28 cellular contexts compared by ENCODE assay signal in genomic region chr3:17176757-17177156, GRCh38.
DNase-seq lines count a peak whose midpoint lies in the region; ATAC-seq and TF ChIP-seq lines count a peak whose summit lies in the region.
"Had no signal": no experiment of that assay in that cellular context is flagged by ENCODE, and none has a peak within 500 bp of the region (broad histone marks: within the 10 kb centered on the region; RNA-seq: fewer than 3 reads in every experiment).

No MANE protein-coding gene starts in this region.

- peaks cover 7% of the 10 kb centered on the region; the same call in 1 of the 2 replicates for H3K36me3 ChIP-seq in Loucy (ENCODE audit: insufficient read depth, low read length)

- H3K4me2 ChIP-seq in Loucy (ENCODE audit: low read depth, low read length, poor library complexity, severe bottlenecking) = no peak overlapping the region
- H3K4me2 ChIP-seq: hepatocyte, PC-9 had no signal

- H3K27me3 Mint-ChIP-seq in brain = no peaks in the 10 kb centered on the region
- H3K27me3 Mint-ChIP-seq in effector memory CD8-positive, alpha-beta T cell = no peaks in the 10 kb centered on the region
- H3K27me3 Mint-ChIP-seq: activated CD4-positive, alpha-beta memory T cell treated with anti-CD3 and anti-CD28 coated beads for 36 hours; activated naive CD8-positive, alpha-beta T cell had no signal

- H3K9ac ChIP-seq in Loucy (ENCODE audit: low read depth, low read length, poor library complexity, severe bottlenecking) = no peak overlapping the region

- no peaks in the 10 kb centered on the region for H3K9me3 Mint-ChIP-seq in brain
- H3K9me3 Mint-ChIP-seq in effector memory CD8-positive, alpha-beta T cell = no peaks in the 10 kb centered on the region
- H3K9me3 Mint-ChIP-seq: activated CD4-positive, alpha-beta memory T cell treated with anti-CD3 and anti-CD28 coated beads for 36 hours; activated T-helper 2 cell treated with anti-CD3 and anti-CD28 coated beads, Interferon-gamma antibody, Interleukin-2, Interleukin-4, amounts not matched to agents 10 μg/mL and 5 μg/mL and 100 μg/mL, durations not matched to agents 14 hours and 24 hours and 36 hours; immature natural killer cell; natural killer cell had no signal

- TF ChIP-seq CTCF in GM12872 (IDR thresholded peaks at IDR 0.05; ENCODE audit: insufficient read depth, low read depth, low read length) = peak; percentile 23; the same call in 1 of the 3 replicates
- peak; percentile 36 for TF ChIP-seq CTCF in Loucy (conservative IDR thresholded peaks at IDR 0.05; ENCODE audit: low read length)
- no peak for TF ChIP-seq CTCF in brain (conservative IDR thresholded peaks at IDR 0.05)
- peak; percentile 13 for TF ChIP-seq CTCF in retinal pigment epithelial cell (conservative IDR thresholded peaks at IDR 0.05; ENCODE audit: low read depth, low read length)

- no peak overlapping the region for H3K4me3 ChIP-seq in Loucy (ENCODE audit: low read length, poor library complexity, severe bottlenecking)
- H3K4me3 ChIP-seq in retinal pigment epithelial cell (ENCODE audit: low read length) = no peak overlapping the region
- H3K4me3 ChIP-seq: hepatocyte, PC-9 had no signal

- H3K4me1 ChIP-seq in Loucy (ENCODE audit: insufficient read depth, low read length, poor library complexity, severe bottlenecking) = peaks cover 3% of the 10 kb centered on the region

- H3K9me3 ChIP-seq in Loucy (ENCODE audit: insufficient read depth, low read depth, low read length) = no peaks in the 10 kb centered on the region

- peak overlapping the region in 3 of 5 experiments; percentile 18 to 66 (median 34) for H3K27ac Mint-ChIP-seq in brain
- peak overlapping the region in 1 of 2 donors; percentile 20 for H3K27ac Mint-ChIP-seq in effector memory CD8-positive, alpha-beta T cell
- H3K27ac Mint-ChIP-seq: activated CD4-positive, alpha-beta memory T cell treated with anti-CD3 and anti-CD28 coated beads for 36 hours; activated naive CD8-positive, alpha-beta T cell; activated T-helper 2 cell treated with anti-CD3 and anti-CD28 coated beads, Interferon-gamma antibody, Interleukin-2, Interleukin-4, amounts not matched to agents 10 μg/mL and 5 μg/mL and 100 μg/mL, durations not matched to agents 14 hours and 24 hours and 36 hours; natural killer cell had no signal

- H2AFZ ChIP-seq in Loucy (ENCODE audit: low read length) = no peak overlapping the region
- H2AFZ ChIP-seq: hepatocyte, PC-9 had no signal

- H4K20me1 ChIP-seq in Loucy (ENCODE audit: insufficient read depth, low read length, poor library complexity, severe bottlenecking) = no peaks in the 10 kb centered on the region

- peaks cover 28% of the 10 kb centered on the region for H3K4me1 Mint-ChIP-seq in brain
- peaks cover 9 to 15% of the 10 kb centered on the region in 2 donors for H3K4me1 Mint-ChIP-seq in effector memory CD8-positive, alpha-beta T cell (ENCODE audit: low read depth in 2 of 2)

- H3K27me3 ChIP-seq in Loucy (ENCODE audit: insufficient read depth, low read length, poor library complexity, severe bottlenecking) = no peaks in the 10 kb centered on the region
- H3K27me3 ChIP-seq: hepatocyte had no signal

- no peak overlapping the region for H3K4me3 Mint-ChIP-seq in brain
- H3K4me3 Mint-ChIP-seq in effector memory CD8-positive, alpha-beta T cell = no peak overlapping the region
- H3K4me3 Mint-ChIP-seq: activated CD4-positive, alpha-beta memory T cell treated with anti-CD3 and anti-CD28 coated beads for 36 hours; activated naive CD8-positive, alpha-beta T cell; immature natural killer cell; natural killer cell had no signal

- DNase-seq in retinal pigment epithelial cell (ENCODE audit: low read depth) = no peak
- DNase-seq in dermis blood vessel endothelial cell = no peak
- no peak for DNase-seq in effector memory CD8-positive, alpha-beta T cell
- no peak for DNase-seq in SIG-M5 (lab: John Stamatoyannopoulos, UW)
- DNase-seq: activated CD4-positive, alpha-beta memory T cell treated with anti-CD3 and anti-CD28 coated beads for 36 hours; activated CD4-positive, CD25-positive, alpha-beta regulatory T cell; effector CD8-positive, alpha-beta T cell; foreskin melanocyte; immature natural killer cell; Kasumi-1; natural killer cell; NCI-H1048; NCI-H2029; NCI-H226; NCI-H774; PC-9; Right ventricle myocardium superior; stimulated activated CD4-positive, alpha-beta T cell treated with anti-CD3 and anti-CD28 coated beads, Interleukin-4, amount 100 ng/mL, for 24 hours; stimulated activated naive CD4-positive, alpha-beta T cell; SW 1271; T1000 had no signal

- no peaks in the 10 kb centered on the region for H3K79me2 ChIP-seq in Loucy (ENCODE audit: insufficient read depth, low read length)
- H3K79me2 ChIP-seq: hepatocyte had no signal

- no peak for ATAC-seq in effector memory CD8-positive, alpha-beta T cell (replicated peaks)
- ATAC-seq: esophagus mucosa, natural killer cell had no signal

- H3K9me2 ChIP-seq in Loucy (replicated peaks; ENCODE audit: low read depth, low read length) = no peaks in the 10 kb centered on the region

- peaks cover 10% of the 10 kb centered on the region for H3K36me3 Mint-ChIP-seq in brain
- H3K36me3 Mint-ChIP-seq in effector memory CD8-positive, alpha-beta T cell (ENCODE audit: insufficient read depth) = no peaks in the 10 kb centered on the region
- H3K36me3 Mint-ChIP-seq: natural killer cell had no signal

- no peaks in the 10 kb centered on the region for H3F3A ChIP-seq in Loucy (ENCODE audit: low read depth)

Comparison
In these comparisons a context has a peak if more than half of its experiments do, and no peak if none do; other contexts are left out.
1. CTCF ChIP-seq: peak in GM12872 (single experiment), Loucy (single experiment) and retinal pigment epithelial cell (single experiment); none in brain (0 of 2).